In the genomic region with DNA sequence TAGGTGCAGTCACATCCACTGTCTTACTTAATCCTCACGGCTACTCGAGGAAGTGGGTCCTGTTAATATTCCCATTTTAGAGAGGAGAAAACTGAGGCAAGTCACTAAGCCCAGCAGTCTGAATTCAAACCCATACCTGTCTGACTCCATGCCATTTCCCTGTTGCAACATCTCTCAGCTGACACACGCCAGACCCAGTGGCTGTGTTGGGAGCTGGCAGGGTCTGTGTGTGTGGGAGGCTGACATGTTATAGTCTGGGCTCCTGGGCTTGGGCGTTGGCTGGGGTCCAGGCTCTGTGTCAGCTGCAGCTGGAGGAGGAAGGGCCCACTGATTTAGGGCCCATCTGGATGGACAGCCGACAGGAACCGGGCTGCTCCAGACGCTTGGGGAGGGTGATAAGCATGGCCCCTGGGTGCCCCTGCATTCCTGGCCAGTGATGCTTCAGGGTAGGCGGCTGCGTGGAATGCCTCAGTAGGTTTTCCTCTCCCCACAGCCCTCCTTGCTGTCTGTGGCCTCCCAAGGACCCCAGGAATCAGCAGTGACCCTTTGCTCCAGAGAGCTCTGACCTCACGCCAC, we compare ENCODE assay signal across 8 cellular contexts.
DNase-seq lines count a peak whose midpoint lies in the region; ATAC-seq and TF ChIP-seq lines count a peak whose summit lies in the region.
"Had no signal": no experiment of that assay in that cellular context is flagged by ENCODE, and none has a peak within 500 bp of the region (broad histone marks: within the 10 kb centered on the region; RNA-seq: fewer than 3 reads in every experiment).

No MANE protein-coding gene starts in this region.

- H3K27ac ChIP-seq in upper lobe of right lung: no peak overlapping the region

- POLR2A ChIA-PET in MCF 10A (lab: Yijun Ruan, JAX): interaction anchor here (1.0 kb wide), 1 partner anchor 10 kb away, joined by 3 read pairs; no protein-coding TSS in a partner anchor

- peak; percentile 67 for ATAC-seq in upper lobe of right lung
- no peak for ATAC-seq in GM18870 (IDR thresholded peaks at IDR 0.05; ENCODE audit: unreplicated experiment)
- ATAC-seq in GM18861 (IDR thresholded peaks at IDR 0.05; ENCODE audit: unreplicated experiment): no peak
- no peak for ATAC-seq in stimulated activated naive B cell treated with anti-CD40 and anti-IgM and Interleukin-4, amounts not matched to agents 10 μg/mL and 1 μg/mL and 100 μg/mL, for 72 hours (replicated peaks)

- H3K36me3 ChIP-seq in MG63 (no peaks in the 10 kb centered on the region), upper lobe of right lung (no peaks in the 10 kb centered on the region)

- no peak overlapping the region for H3K27ac Mint-ChIP-seq in MCF 10A (ENCODE audit: low read depth, unreplicated experiment)
- H3K27ac Mint-ChIP-seq in stimulated activated naive B cell treated with anti-CD40 and anti-IgM and Interleukin-4, amounts not matched to agents 10 μg/mL and 1 μg/mL and 100 μg/mL, for 72 hours: no peak overlapping the region

- peaks cover 5% of the 10 kb centered on the region for H3K27me3 Mint-ChIP-seq in MCF 10A (ENCODE audit: insufficient read depth, unreplicated experiment)
- H3K27me3 Mint-ChIP-seq in stimulated activated naive B cell treated with anti-CD40 and anti-IgM and Interleukin-4, amounts not matched to agents 10 μg/mL and 1 μg/mL and 100 μg/mL, for 72 hours: peaks cover 9 to 14% of the 10 kb centered on the region in 2 donors

- H3K36me3 Mint-ChIP-seq in MCF 10A (ENCODE audit: insufficient read depth, unreplicated experiment): peaks cover 7% of the 10 kb centered on the region
- no peaks in the 10 kb centered on the region for H3K36me3 Mint-ChIP-seq in stimulated activated naive B cell treated with anti-CD40 and anti-IgM and Interleukin-4, amounts not matched to agents 10 μg/mL and 1 μg/mL and 100 μg/mL, for 72 hours

- H3K4me1 ChIP-seq in upper lobe of right lung: no peaks in the 10 kb centered on the region

- no peaks in the 10 kb centered on the region for H3K9me3 Mint-ChIP-seq in MCF 10A (ENCODE audit: unreplicated experiment)
- peaks cover 0 to 7% of the 10 kb centered on the region in 2 donors for H3K9me3 Mint-ChIP-seq in stimulated activated naive B cell treated with anti-CD40 and anti-IgM and Interleukin-4, amounts not matched to agents 10 μg/mL and 1 μg/mL and 100 μg/mL, for 72 hours

- DNase-seq in MG63 (peak; percentile 98), MCF 10A (ENCODE audit: unreplicated experiment) (peak; percentile 83), kidney tubule cell (ENCODE audit: low spot score) (peak; percentile 99), upper lobe of right lung (peak; percentile 70)
- DNase-seq in stimulated activated naive B cell treated with anti-CD40 and anti-IgM and Interleukin-4, amounts not matched to agents 10 μg/mL and 1 μg/mL and 100 μg/mL, for 72 hours: no peak
- DNase-seq: stimulated activated CD4-positive, alpha-beta T cell treated with anti-CD3 and anti-CD28 coated beads, Interleukin-12 subunit alpha, Interleukin-12 subunit beta, amount 100 ng/mL, for 4 hours had no signal

- H3K9me3 ChIP-seq in MG63 (no peaks in the 10 kb centered on the region), upper lobe of right lung (no peaks in the 10 kb centered on the region)

- no peak overlapping the region for H3K4me3 Mint-ChIP-seq in MCF 10A (ENCODE audit: unreplicated experiment)
- H3K4me3 Mint-ChIP-seq in stimulated activated naive B cell treated with anti-CD40 and anti-IgM and Interleukin-4, amounts not matched to agents 10 μg/mL and 1 μg/mL and 100 μg/mL, for 72 hours: no peak overlapping the region

- H3K27me3 ChIP-seq in MG63 (no peaks in the 10 kb centered on the region), upper lobe of right lung (no peaks in the 10 kb centered on the region)

- CTCF ChIA-PET in MCF 10A (lab: Yijun Ruan, JAX): interaction anchor here (0.7 kb wide), 1 partner anchor 182 kb away, joined by 3 read pairs; no protein-coding TSS in a partner anchor

- no TSS peak for BruUV-seq in MCF 10A (replicated peaks; lab: Mats Ljungman, UMichigan)

- peaks cover 14% of the 10 kb centered on the region for H3K4me1 Mint-ChIP-seq in MCF 10A (ENCODE audit: insufficient read depth, unreplicated experiment)
- H3K4me1 Mint-ChIP-seq in stimulated activated naive B cell treated with anti-CD40 and anti-IgM and Interleukin-4, amounts not matched to agents 10 μg/mL and 1 μg/mL and 100 μg/mL, for 72 hours: no peaks in the 10 kb centered on the region

- no peak for TF ChIP-seq CTCF in MCF 10A (IDR thresholded peaks at IDR 0.05; ENCODE audit: unreplicated experiment)
- TF ChIP-seq CTCF in upper lobe of right lung (IDR thresholded peaks at IDR 0.05): no peak

- intact Hi-C loops in MCF 10A (cut with micrococcal nuclease): no loop called here
- intact Hi-C loops in upper lobe of right lung (cut with DNase I): no loop called here

- H3K4me3 ChIP-seq in MG63 (no peak overlapping the region), upper lobe of right lung (no peak overlapping the region)
